Comparison of ENCODE assay signal across 9 cellular contexts in genomic region chr6:111095488-111095887, GRCh38. TPM values are rescaled to one million over a fixed set of nuclear protein-coding genes. Genes with fewer than 3 reads are reported as not detected.
A peak's percentile ranks its signal among the peaks of the same experiment; 100 is the strongest.
DNase-seq lines count a peak whose midpoint lies in the region; ATAC-seq, FAIRE-seq and TF ChIP-seq lines count a peak whose summit lies in the region.
"Not testable (repeated sequence)": the region's sequence is repeated elsewhere in the genome, so short reads cannot be mapped to it uniquely, and the experiment has no call there.
"Had no signal": no experiment of that assay in that cellular context is flagged by ENCODE, and none has a peak within 500 bp of the region (broad histone marks: within the 10 kb centered on the region; RNA-seq: fewer than 3 reads in every experiment).

No MANE protein-coding gene starts in this region.

- H3K27me3 ChIP-seq in CD4-positive, CD25-positive, alpha-beta regulatory T cell (ENCODE audit: control insufficient read depth, insufficient read depth, low read length); body of pancreas; stomach: not testable (repeated sequence)

- peaks cover 29% of the 10 kb centered on the region for H3K4me1 ChIP-seq in CD4-positive, CD25-positive, alpha-beta regulatory T cell (ENCODE audit: control insufficient read depth, insufficient read depth, low read length, poor library complexity, severe bottlenecking)
- H3K4me1 ChIP-seq in body of pancreas = peaks cover 65% of the 10 kb centered on the region
- not testable (repeated sequence) for H3K4me1 ChIP-seq in stomach

- intact Hi-C loops in body of pancreas (cut with DNase I); stomach (cut with DNase I; ENCODE audit: low total_unique reads): not testable (repeated sequence)

- WGBS in body of pancreas, 2 donors = 91 to 100% methylated on average over 1 of the region's 1 CpG
- 94 to 100% (median 95%) methylated on average over 1 of the region's 1 CpG for WGBS in stomach, 5 donors

- not testable (repeated sequence) for TF ChIP-seq EP300 in stomach (IDR thresholded peaks at IDR 0.05)

- H3K36me3 ChIP-seq in CD4-positive, CD25-positive, alpha-beta regulatory T cell (ENCODE audit: control insufficient read depth, insufficient read depth, low read length); body of pancreas (replicated peaks in 1 of 2; ENCODE audit: insufficient read depth in 1 of 2, low read depth in 2 of 2); stomach: not testable (repeated sequence)

- FAIRE-seq in GM18507 (lab: Jason Lieb, UNC) = peak; percentile 47

- H3K27me3 Mint-ChIP-seq in CD4-positive, CD25-positive, alpha-beta regulatory T cell; T-helper 17 cell; activated naive CD4-positive, alpha-beta T cell treated with anti-CD3 and anti-CD28 coated beads, Interleukin-2, amount 50 U/mL, for 24 hours; naive thymus-derived CD8-positive, alpha-beta T cell: not testable (repeated sequence)

- peak overlapping the region; percentile 35 for H3K4me3 ChIP-seq in CD4-positive, CD25-positive, alpha-beta regulatory T cell (ENCODE audit: low read depth, low read length)
- not testable (repeated sequence) for H3K4me3 ChIP-seq in body of pancreas, stomach

- POLR2A ChIA-PET in naive thymus-derived CD8-positive, alpha-beta T cell (lab: Charles Lee) = interaction anchor here (0.6 to 1.4 kb wide), 2 partner anchors 13 to 23 kb away, joined by 5 to 7 read pairs; no protein-coding TSS in a partner anchor

- H3K36me3 Mint-ChIP-seq in CD4-positive, CD25-positive, alpha-beta regulatory T cell; T-helper 17 cell (ENCODE audit: low read depth); activated naive CD4-positive, alpha-beta T cell treated with anti-CD3 and anti-CD28 coated beads, Interleukin-2, amount 50 U/mL, for 24 hours; naive thymus-derived CD8-positive, alpha-beta T cell: not testable (repeated sequence)

- H3K27ac ChIP-seq in CD4-positive, CD25-positive, alpha-beta regulatory T cell (ENCODE audit: insufficient read depth, low read length, poor library complexity, severe bottlenecking) = peak overlapping the region; percentile 68
- H3K27ac ChIP-seq in body of pancreas (peak overlapping the region; percentile 43 to 71 (median 46)), stomach (peak overlapping the region in 4 of 5 donors; percentile 26 to 57 (median 38))

- not testable (repeated sequence) for TF ChIP-seq POLR2A in body of pancreas (IDR thresholded peaks at IDR 0.05); stomach (IDR thresholded peaks at IDR 0.05)

- H3K4me1 Mint-ChIP-seq in CD4-positive, CD25-positive, alpha-beta regulatory T cell = peaks cover 21 to 64% (median 50%) of the 10 kb centered on the region in 4 donors
- peaks cover 12% of the 10 kb centered on the region for H3K4me1 Mint-ChIP-seq in T-helper 17 cell
- peaks cover 39% of the 10 kb centered on the region for H3K4me1 Mint-ChIP-seq in activated naive CD4-positive, alpha-beta T cell treated with anti-CD3 and anti-CD28 coated beads, Interleukin-2, amount 50 U/mL, for 24 hours
- peaks cover 20 to 62% (median 46%) of the 10 kb centered on the region in 4 donors for H3K4me1 Mint-ChIP-seq in naive thymus-derived CD8-positive, alpha-beta T cell

- not testable (repeated sequence) for H3K9me3 ChIP-seq in CD4-positive, CD25-positive, alpha-beta regulatory T cell (ENCODE audit: control insufficient read depth in 2 of 2, low read length in 2 of 2); T-helper 17 cell (ENCODE audit: control insufficient read depth, low read length, poor library complexity, severe bottlenecking); body of pancreas; stomach

- DNase-seq in CD4-positive, CD25-positive, alpha-beta regulatory T cell; GM18507 (ENCODE audit: extremely low spot score, insufficient read length, low read depth); T-helper 17 cell; body of pancreas; naive thymus-derived CD8-positive, alpha-beta T cell; stomach: not testable (repeated sequence)

- peak overlapping the region in 2 of 4 donors; percentile 39 to 69 for H3K4me3 Mint-ChIP-seq in CD4-positive, CD25-positive, alpha-beta regulatory T cell
- not testable (repeated sequence) for H3K4me3 Mint-ChIP-seq in T-helper 17 cell; activated naive CD4-positive, alpha-beta T cell treated with anti-CD3 and anti-CD28 coated beads, Interleukin-2, amount 50 U/mL, for 24 hours
- H3K4me3 Mint-ChIP-seq in naive thymus-derived CD8-positive, alpha-beta T cell = peak overlapping the region in 4 of 10 donors; percentile 27 to 73 (median 54)

- peak overlapping the region; percentile 87 to 95 (median 91) for H3K27ac Mint-ChIP-seq in CD4-positive, CD25-positive, alpha-beta regulatory T cell
- H3K27ac Mint-ChIP-seq in T-helper 17 cell = peak overlapping the region; percentile 19
- peak overlapping the region; percentile 68 for H3K27ac Mint-ChIP-seq in activated naive CD4-positive, alpha-beta T cell treated with anti-CD3 and anti-CD28 coated beads, Interleukin-2, amount 50 U/mL, for 24 hours
- H3K27ac Mint-ChIP-seq in naive thymus-derived CD8-positive, alpha-beta T cell = peak overlapping the region; percentile 31 to 95 (median 88)

- TF ChIP-seq CTCF in body of pancreas (IDR thresholded peaks at IDR 0.05); stomach (IDR thresholded peaks at IDR 0.05): not testable (repeated sequence)

- not testable (repeated sequence) for ATAC-seq in CD4-positive, CD25-positive, alpha-beta regulatory T cell (ENCODE audit: low read depth in 2 of 2); T-helper 17 cell; body of pancreas; naive thymus-derived CD8-positive, alpha-beta T cell

- H3K9me3 Mint-ChIP-seq in CD4-positive, CD25-positive, alpha-beta regulatory T cell; activated naive CD4-positive, alpha-beta T cell treated with anti-CD3 and anti-CD28 coated beads, Interleukin-2, amount 50 U/mL, for 24 hours; naive thymus-derived CD8-positive, alpha-beta T cell: not testable (repeated sequence)

RNA-seq across cellular contexts. Expression of gene SLC16A10, which starts 8.2 kb away (rescaled TPM):
- 24.4 TPM for total RNA-seq in CD4-positive, CD25-positive, alpha-beta regulatory T cell
- polyA plus RNA-seq in CD4-positive, CD25-positive, alpha-beta regulatory T cell = 10 to 100 TPM; 31.3 to 39.3 (median 32.6) TPM
- total RNA-seq in T-helper 17 cell (1 to 10 TPM; 5.1 to 6.3 TPM), body of pancreas (100 to 1,000 TPM in 1 of 2 donors, 10 to 100 TPM in 1; 59.4 to 124 TPM), stomach (100 to 1,000 TPM in 1 of 5 donors, 10 to 100 TPM in 3, 1 to 10 TPM in 1; 4.9 to 206 (median 14.6) TPM)
- 10 to 100 TPM; 24.7 to 26.1 TPM for total RNA-seq in naive thymus-derived CD8-positive, alpha-beta T cell
- polyA plus RNA-seq in naive thymus-derived CD8-positive, alpha-beta T cell = 10 to 100 TPM; 15.5 to 27.7 (median 20.0) TPM
- polyA plus RNA-seq in stomach = 1 to 10 TPM in 2 of 3 donors, under 1 TPM in 1; 0.46 to 2.2 (median 2.1) TPM
- total RNA-seq: GM23248 had no signal
- polyA plus RNA-seq: AG04450, GM23248 had no signal

Comparison
In these comparisons a context has a peak if more than half of its experiments do, and no peak if none do; other contexts are left out.
1. H3K27ac Mint-ChIP-seq: peak in every context shown above with its lines; median percentile 91 in CD4-positive, CD25-positive, alpha-beta regulatory T cell; 88 in naive thymus-derived CD8-positive, alpha-beta T cell; 68 in activated naive CD4-positive, alpha-beta T cell treated with anti-CD3 and anti-CD28 coated beads, Interleukin-2, amount 50 U/mL, for 24 hours; 19 in T-helper 17 cell.